ENCODE assay signal across 17 cellular contexts in the genomic region with DNA sequence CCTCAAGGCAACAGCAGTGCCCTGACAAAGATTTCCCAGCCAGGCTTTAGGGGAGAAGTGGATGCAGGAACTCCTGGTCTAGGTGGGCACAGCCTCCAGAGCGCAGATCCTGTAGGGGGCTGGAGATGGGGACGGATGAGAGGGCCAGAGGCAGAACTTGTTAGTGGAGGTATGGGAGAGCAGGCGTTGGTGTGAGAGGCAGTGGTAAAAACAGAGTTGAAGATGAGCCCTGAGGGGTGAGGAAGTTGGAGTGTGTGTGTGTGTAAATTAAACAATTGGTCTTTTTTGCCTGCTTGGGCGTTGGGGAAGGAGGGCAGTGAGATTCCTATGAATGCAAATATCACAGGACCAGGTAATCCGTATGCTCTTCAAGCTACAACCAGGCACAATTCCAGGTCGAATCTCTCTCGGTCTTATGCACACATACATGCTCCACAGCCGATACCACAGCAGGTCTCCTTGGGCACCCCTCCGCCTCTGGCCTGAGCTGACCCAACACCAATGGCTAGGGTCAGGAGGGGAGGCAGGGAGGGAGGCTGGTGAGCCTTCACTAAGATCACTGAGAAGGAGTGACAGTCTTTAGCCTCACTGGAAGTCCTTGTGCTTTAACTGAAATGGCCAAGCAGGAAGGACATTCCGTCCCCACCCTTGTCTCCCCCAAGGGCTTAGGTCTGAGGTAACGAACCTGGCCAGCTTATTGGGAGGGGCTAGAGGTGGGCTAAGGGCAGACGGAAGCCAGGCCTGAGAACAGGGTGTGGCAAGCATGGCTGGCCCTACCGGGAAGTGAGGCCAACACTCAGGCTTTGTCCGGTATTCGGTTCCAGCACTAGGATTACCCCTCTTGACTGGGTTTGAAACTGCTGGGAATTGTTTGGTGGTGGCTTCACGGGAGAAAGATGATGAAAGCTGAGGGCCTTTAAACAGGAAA. TPM values are rescaled to one million over a fixed set of nuclear protein-coding genes. Genes with fewer than 3 reads are reported as not detected.
DNase-seq lines count a peak whose midpoint lies in the region; ATAC-seq and TF ChIP-seq lines count a peak whose summit lies in the region.
"Had no signal": no experiment of that assay in that cellular context is flagged by ENCODE, and none has a peak within 500 bp of the region (broad histone marks: within the 10 kb centered on the region; RNA-seq: fewer than 3 reads in every experiment).

No MANE protein-coding gene starts in this region.

- TF ChIP-seq POLR2A in IMR-90 (IDR thresholded peaks at IDR 0.05; ENCODE audit: low read depth, low read length) (no peak), stomach (IDR thresholded peaks at IDR 0.05) (no peak)

- peaks cover 0 to 17% of the 10 kb centered on the region in 2 experiments; a peak in 2 of 4 replicates for H3K79me1 ChIP-seq in IMR-90 (ENCODE audit: low read depth in 1 of 2, low read length in 2 of 2)

- BruUV-seq in IMR-90 (replicated peaks; lab: Mats Ljungman, UMichigan): no TSS peak

- intact Hi-C loops in IMR-90 (cut with micrococcal nuclease) (loop anchor here (5.0 kb wide), 1 partner anchor 46 kb away; no protein-coding TSS in a partner anchor), left lung (cut with DNase I) (no loop called here), stomach (cut with DNase I; ENCODE audit: low total_unique reads) (no loop called here)

- peak overlapping the region; percentile 44; the same call in 1 of the 2 replicates for H3K9ac ChIP-seq in IMR-90 (ENCODE audit: low read depth, low read length)

- H3K27me3 ChIP-seq in IMR-90 (ENCODE audit: control insufficient read depth, insufficient read depth, low read length) (no peaks in the 10 kb centered on the region), brain microvascular endothelial cell (replicated peaks) (no peaks in the 10 kb centered on the region), left lung (peaks cover 18 to 48% of the 10 kb centered on the region in 2 donors), stomach (peaks cover 0 to 49% (median 20%) of the 10 kb centered on the region in 3 donors)
- peaks cover 20% of the 10 kb centered on the region for H3K27me3 ChIP-seq in effector memory CD4-positive, alpha-beta T cell (replicated peaks; ENCODE audit: control insufficient read depth, insufficient read depth, low read length, poor library complexity, severe bottlenecking)

- H2AFZ ChIP-seq in IMR-90 (replicated peaks; ENCODE audit: low read length, poor library complexity): peak overlapping the region; percentile 24

- peak overlapping the region; percentile 58; the same call in 1 of the 2 replicates for H3K56ac ChIP-seq in IMR-90 (ENCODE audit: extremely low read depth, insufficient read depth, low read length)

- peak overlapping the region; percentile 87 for H3K18ac ChIP-seq in IMR-90 (ENCODE audit: low read depth, low read length)

- peak overlapping the region; percentile 90 for H2AK9ac ChIP-seq in IMR-90 (replicated peaks; ENCODE audit: low read depth, low read length, poor library complexity)

- POLR2A ChIA-PET in IMR-90 (lab: Charles Lee; ENCODE audit: unreplicated experiment): no interaction called here

- H3K36me3 Mint-ChIP-seq in endothelial cell (ENCODE audit: low read depth, unreplicated experiment): no peaks in the 10 kb centered on the region

- H3K14ac ChIP-seq in IMR-90 (replicated peaks; ENCODE audit: low read depth, low read length): peak overlapping the region; percentile 97

- no peak for TF ChIP-seq CTCF in IMR-90 (conservative IDR thresholded peaks at IDR 0.05; ENCODE audit: low read depth, low read length)
- no peak for TF ChIP-seq CTCF in brain microvascular endothelial cell (IDR thresholded peaks at IDR 0.05; ENCODE audit: low read depth, low read length, missing control alignments)
- no peak for TF ChIP-seq CTCF in left lung (IDR thresholded peaks at IDR 0.05)
- no peak for TF ChIP-seq CTCF in stomach (IDR thresholded peaks at IDR 0.05)
- no peak for TF ChIP-seq CTCF in endothelial cell (IDR thresholded peaks at IDR 0.05; ENCODE audit: unreplicated experiment)

- no peaks in the 10 kb centered on the region for H3K36me3 ChIP-seq in IMR-90 (ENCODE audit: control insufficient read depth, insufficient read depth, low read length)
- H3K36me3 ChIP-seq in brain microvascular endothelial cell (replicated peaks): no peaks in the 10 kb centered on the region
- no peaks in the 10 kb centered on the region for H3K36me3 ChIP-seq in left lung
- H3K36me3 ChIP-seq in stomach: no peaks in the 10 kb centered on the region
- no peaks in the 10 kb centered on the region for H3K36me3 ChIP-seq in effector memory CD4-positive, alpha-beta T cell (ENCODE audit: control insufficient read depth, insufficient read depth, low read length)
- H3K36me3 ChIP-seq: heart left ventricle, Peyer's patch had no signal

- peak overlapping the region; percentile 81 to 88 for H4K8ac ChIP-seq in IMR-90 (ENCODE audit: low read depth in 2 of 2, low read length in 2 of 2)

- WGBS in IMR-90 (ENCODE audit: extremely low coverage in 2 of 2, insufficient read length in 1 of 2), 2 experiments: 71% methylated on average over 5 of the region's 16 CpGs; no CpG with 5 or more reads in 1 of the 2 experiments
- WGBS in stomach, 5 donors: 40 to 60% (median 52%) methylated on average over 14 to 16 of the region's 16 CpGs

- no peak overlapping the region for H3K4me2 ChIP-seq in IMR-90 (ENCODE audit: low read depth, low read length)

- no peak for TF ChIP-seq RAD21 in IMR-90 (IDR thresholded peaks at IDR 0.05; ENCODE audit: low read length)

- peaks cover 29% of the 10 kb centered on the region for H3K9me1 ChIP-seq in IMR-90 (ENCODE audit: insufficient read depth, low read length)

- ATAC-seq in IMR-90 (ENCODE audit: low read depth) (no peak), left lung (peak; percentile 25), GM19023 (IDR thresholded peaks at IDR 0.05; ENCODE audit: unreplicated experiment) (no peak), HG03108 (IDR thresholded peaks at IDR 0.05; ENCODE audit: unreplicated experiment) (no peak)
- ATAC-seq: activated naive CD8-positive, alpha-beta T cell treated with anti-CD3 and anti-CD28 coated beads, Interleukin-2, amount 50 U/mL, for 24 hours had no signal

- no peak for TF ChIP-seq EP300 in stomach (IDR thresholded peaks at IDR 0.05)

- H4K5ac ChIP-seq in IMR-90 (ENCODE audit: low read depth, low read length): peak overlapping the region; percentile 84

- H3K4me1 Mint-ChIP-seq in endothelial cell (ENCODE audit: unreplicated experiment): peaks cover 22% of the 10 kb centered on the region

- H3K4me1 ChIP-seq in IMR-90 (ENCODE audit: control insufficient read depth, insufficient read depth, low read length) (peaks cover 23% of the 10 kb centered on the region), left lung (peaks cover 5 to 26% of the 10 kb centered on the region in 2 donors), stomach (peaks cover 17 to 53% (median 42%) of the 10 kb centered on the region in 4 donors)
- H3K4me1 ChIP-seq in effector memory CD4-positive, alpha-beta T cell (ENCODE audit: control insufficient read depth, insufficient read depth, low read length, poor library complexity, severe bottlenecking): no peaks in the 10 kb centered on the region
- H3K4me1 ChIP-seq: psoas muscle had no signal

- peak overlapping the region; percentile 82 for H2BK5ac ChIP-seq in IMR-90 (ENCODE audit: low read depth, low read length, poor library complexity, severe bottlenecking)

- peak overlapping the region; percentile 97 for H2BK20ac ChIP-seq in IMR-90 (ENCODE audit: low read depth, low read length)

- CTCF ChIA-PET in IMR-90 (lab: Yijun Ruan, JAX): no interaction called here

- no peak for DNase-seq in IMR-90
- DNase-seq in brain microvascular endothelial cell: no peak
- DNase-seq in left lung: peak in 1 of 2 donors; percentile 80
- no peak for DNase-seq in stomach
- DNase-seq in endothelial cell (ENCODE audit: low spot score): no peak
- no peak for DNase-seq in effector memory CD4-positive, alpha-beta T cell
- DNase-seq: activated naive CD8-positive, alpha-beta T cell treated with anti-CD3 and anti-CD28 coated beads, Interleukin-2, amount 50 U/mL, for 24 hours; CD4-positive, alpha-beta T cell; KBM-7; NCI-H2171 treated with DMSO at 0.1 percent for 48 hours; Peyer's patch; T-helper 9 cell had no signal

- peak overlapping the region; percentile 99 for H3K23ac ChIP-seq in IMR-90 (ENCODE audit: low read depth, low read length)

- in situ Hi-C loops in IMR-90 (cut with MboI; ENCODE audit: low sequenced_read_pairs) (no loop called here), brain microvascular endothelial cell (cut with HindIII; ENCODE audit: low pct_ligation_motif_present, low sequenced_read_pairs) (no loop called here)

- no peak overlapping the region for H3K4me3 ChIP-seq in IMR-90 (ENCODE audit: insufficient read depth, low read depth, low read length)
- H3K4me3 ChIP-seq in brain microvascular endothelial cell (ENCODE audit: low read depth, low read length): no peak overlapping the region
- no peak overlapping the region for H3K4me3 ChIP-seq in left lung
- H3K4me3 ChIP-seq in stomach: no peak overlapping the region
- H3K4me3 ChIP-seq in effector memory CD4-positive, alpha-beta T cell (ENCODE audit: insufficient read depth, low read depth, low read length, poor library complexity, severe bottlenecking): no peak overlapping the region
- H3K4me3 ChIP-seq: heart left ventricle, Peyer's patch, psoas muscle had no signal

- H3K9me3 ChIP-seq in IMR-90 (ENCODE audit: control insufficient read depth, insufficient read depth, low read length) (no peaks in the 10 kb centered on the region), left lung (no peaks in the 10 kb centered on the region), stomach (no peaks in the 10 kb centered on the region)
- H3K9me3 ChIP-seq in effector memory CD4-positive, alpha-beta T cell (ENCODE audit: control insufficient read depth, low read length): no peaks in the 10 kb centered on the region
- H3K9me3 ChIP-seq: heart left ventricle, Peyer's patch, psoas muscle had no signal

- H2BK120ac ChIP-seq in IMR-90 (ENCODE audit: low read depth, low read length): peak overlapping the region; percentile 100

- H3K27me3 Mint-ChIP-seq in endothelial cell (ENCODE audit: unreplicated experiment): peaks cover 18% of the 10 kb centered on the region

- peak overlapping the region; percentile 98 for H2BK15ac ChIP-seq in IMR-90 (ENCODE audit: low read depth, low read length)

- no peak overlapping the region for H3K27ac Mint-ChIP-seq in endothelial cell (ENCODE audit: unreplicated experiment)
- H3K27ac Mint-ChIP-seq: activated naive CD8-positive, alpha-beta T cell treated with anti-CD3 and anti-CD28 coated beads, Interleukin-2, amount 50 U/mL, for 24 hours; CD4-positive, alpha-beta T cell had no signal

- peak overlapping the region; percentile 98 for H2AK5ac ChIP-seq in IMR-90 (ENCODE audit: low read depth, low read length)

- H4K20me1 ChIP-seq in IMR-90 (ENCODE audit: insufficient read depth, low read length): no peaks in the 10 kb centered on the region

- dilution Hi-C loops in IMR-90 (cut with HindIII; ENCODE audit: low sequenced_read_pairs, unreplicated experiment): no loop called here

- H3K4ac ChIP-seq in IMR-90 (ENCODE audit: low read depth, low read length): peak overlapping the region; percentile 99

- H3K27ac ChIP-seq in IMR-90 (ENCODE audit: insufficient read depth, low read length): peak overlapping the region; percentile 90
- H3K27ac ChIP-seq in brain microvascular endothelial cell: peak overlapping the region; percentile 96
- peak overlapping the region; percentile 64 to 83 for H3K27ac ChIP-seq in left lung
- H3K27ac ChIP-seq in stomach: peak overlapping the region in 4 of 5 donors; percentile 24 to 66 (median 56)
- no peak overlapping the region for H3K27ac ChIP-seq in effector memory CD4-positive, alpha-beta T cell (ENCODE audit: insufficient read depth, low read length, poor library complexity, severe bottlenecking)
- H3K27ac ChIP-seq: Peyer's patch, psoas muscle had no signal

- H3K9me3 Mint-ChIP-seq in endothelial cell (ENCODE audit: unreplicated experiment): no peaks in the 10 kb centered on the region
- H3K9me3 Mint-ChIP-seq: activated naive CD8-positive, alpha-beta T cell treated with anti-CD3 and anti-CD28 coated beads, Interleukin-2, amount 50 U/mL, for 24 hours; CD4-positive, alpha-beta T cell had no signal

- peak overlapping the region; percentile 99 for H4K91ac ChIP-seq in IMR-90 (ENCODE audit: insufficient read depth, low read depth, low read length)

- H3K4me3 Mint-ChIP-seq in endothelial cell (ENCODE audit: unreplicated experiment): no peak overlapping the region
- H3K4me3 Mint-ChIP-seq: activated naive CD8-positive, alpha-beta T cell treated with anti-CD3 and anti-CD28 coated beads, Interleukin-2, amount 50 U/mL, for 24 hours; CD4-positive, alpha-beta T cell had no signal

RNA-seq across cellular contexts. Expression of gene KRT7, which starts 1.5 kb away (rescaled TPM):
- total RNA-seq in IMR-90 (2012; rRNA removed): 0.54 and 1.4 TPM in 2 replicates
- 1.4 and 1.7 TPM in 2 replicates for polyA plus RNA-seq in IMR-90 (2012; rRNA removed)
- polyA plus RNA-seq in IMR-90 (2012; cell fraction: cytosol; rRNA removed): 2.5 and 3.4 TPM in 2 replicates
- 0.60 and 1.7 TPM in 2 replicates for polyA plus RNA-seq in IMR-90 (2012; cell fraction: nucleus; rRNA removed; ENCODE audit: low replicate concordance)
- total RNA-seq in left lung: 1,000 to 10,000 TPM; 1,945 to 1,968 TPM
- 100 to 1,000 TPM in 1 of 5 donors, 10 to 100 TPM in 2, not detected in 2; 47.0 to 186 (median 95.8) TPM for total RNA-seq in stomach
- 100 to 1,000 TPM in 2 of 3 donors, 1 to 10 TPM in 1; 6.4 to 214 (median 138) TPM for polyA plus RNA-seq in stomach
- not detected for total RNA-seq in endothelial cell (ENCODE audit: unreplicated experiment)
- total RNA-seq: CD4-positive, alpha-beta T cell; G401 had no signal

RNA-seq across cellular contexts. Expression of gene KRT80, which starts 39.8 kb away (rescaled TPM):
- 0.54 and 0.56 TPM in 2 replicates for total RNA-seq in IMR-90 (2012; rRNA removed)
- 3.4 TPM in 2 replicates for polyA plus RNA-seq in IMR-90 (2012; rRNA removed)
- 1.2 and 2.4 TPM in 2 replicates for polyA plus RNA-seq in IMR-90 (2012; cell fraction: cytosol; rRNA removed)
- 14.7 and 18.0 TPM in 2 replicates for polyA plus RNA-seq in IMR-90 (2012; cell fraction: nucleus; rRNA removed; ENCODE audit: low replicate concordance)
- 10 to 100 TPM; 27.6 to 30.1 TPM for total RNA-seq in left lung
- under 1 TPM in 3 of 5 donors, not detected in 2; 0.29 to 0.45 (median 0.37) TPM for total RNA-seq in stomach
- polyA plus RNA-seq in stomach: 1 to 10 TPM in 2 of 3 donors, not detected in 1; 3.1 to 3.7 TPM
- 1.5 TPM for total RNA-seq in endothelial cell (ENCODE audit: unreplicated experiment)
- total RNA-seq: CD4-positive, alpha-beta T cell had no signal

RNA-seq across cellular contexts. Expression of gene KRT86, which starts 42.9 kb away (rescaled TPM):
- not detected in 2 replicates for total RNA-seq in IMR-90 (2012; rRNA removed)
- 0.06 TPM in 1 of 2 replicates, not detected in the other for polyA plus RNA-seq in IMR-90 (2012; rRNA removed)
- polyA plus RNA-seq in IMR-90 (2012; cell fraction: cytosol; rRNA removed): 0.01 TPM in 1 of 2 replicates, not detected in the other
- 0.03 TPM in 1 of 2 replicates, not detected in the other for polyA plus RNA-seq in IMR-90 (2012; cell fraction: nucleus; rRNA removed; ENCODE audit: low replicate concordance)
- 1 to 10 TPM in 1 of 2 donors, under 1 TPM in 1; 0.97 to 1.7 TPM for total RNA-seq in left lung
- not detected for total RNA-seq in stomach
- not detected for polyA plus RNA-seq in stomach
- total RNA-seq in endothelial cell (ENCODE audit: unreplicated experiment): not detected
- total RNA-seq: CD4-positive, alpha-beta T cell; G401; heart left ventricle; Peyer's patch had no signal
- polyA plus RNA-seq: heart left ventricle had no signal

RNA-seq across cellular contexts. Expression of gene KRT81, which starts 59.8 kb away (rescaled TPM):
- under 0.01 TPM in 2 replicates for total RNA-seq in IMR-90 (2012; rRNA removed)
- 0.05 and 0.29 TPM in 2 replicates for polyA plus RNA-seq in IMR-90 (2012; rRNA removed)
- polyA plus RNA-seq in IMR-90 (2012; cell fraction: cytosol; rRNA removed): 0.17 and 0.21 TPM in 2 replicates
- polyA plus RNA-seq in IMR-90 (2012; cell fraction: nucleus; rRNA removed; ENCODE audit: low replicate concordance): 0.09 and 0.13 TPM in 2 replicates
- total RNA-seq in left lung: not detected
- not detected for total RNA-seq in stomach
- under 1 TPM in 1 of 3 donors, not detected in 2; 0.15 TPM for polyA plus RNA-seq in stomach
- not detected for total RNA-seq in endothelial cell (ENCODE audit: unreplicated experiment)
- total RNA-seq: CD4-positive, alpha-beta T cell; G401; heart left ventricle; Peyer's patch; psoas muscle had no signal
- polyA plus RNA-seq: heart left ventricle had no signal

Comparison
In these comparisons a context has a peak if more than half of its experiments do, and no peak if none do; other contexts are left out.
1. RNA of gene KRT7, which starts 1.5 kb away (total RNA-seq): 1,945 to 1,968 TPM in left lung; 47.0 to 186 TPM in stomach, 0.54 to 1.4 TPM in IMR-90 and not detected in endothelial cell (single experiment); every median in the first group is over 10 times any median in the second.
2. RNA of gene KRT80, which starts 39.8 kb away (total RNA-seq): 27.6 to 30.1 TPM in left lung; 1.5 TPM in endothelial cell (single experiment), 0.54 to 0.56 TPM in IMR-90 and 0.29 to 0.45 TPM in stomach; every median in the first group is over 10 times any median in the second.